8 cellular contexts compared by ENCODE assay signal in the genomic region with DNA sequence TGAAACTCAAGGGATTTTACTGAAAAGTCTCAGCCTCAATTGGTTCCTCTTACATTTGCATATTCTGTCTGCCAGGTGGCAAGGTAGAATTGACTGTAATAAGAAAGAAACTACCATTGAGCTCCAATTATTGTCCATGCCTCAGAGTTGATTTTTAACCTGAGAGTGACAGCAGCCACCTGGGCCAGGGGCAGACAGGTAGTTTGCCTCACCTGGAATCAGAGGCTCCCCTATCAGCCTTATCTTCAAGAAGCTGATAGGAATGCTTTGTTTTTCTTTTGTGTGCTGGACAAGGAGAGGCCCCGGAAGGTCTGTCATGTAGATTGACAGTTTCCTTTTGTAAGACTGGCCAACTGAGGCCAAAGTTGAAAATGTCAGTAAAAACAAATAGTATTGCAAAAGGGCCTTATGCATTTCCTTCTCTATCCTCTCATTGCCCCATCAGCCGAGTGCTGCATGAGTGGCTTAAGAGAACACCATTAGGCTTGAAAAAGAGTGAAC. TPM values are rescaled to one million over a fixed set of nuclear protein-coding genes. Genes with fewer than 3 reads are reported as not detected.
A peak's percentile ranks its signal among the peaks of the same experiment; 100 is the strongest.
DNase-seq lines count a peak whose midpoint lies in the region; ATAC-seq and TF ChIP-seq lines count a peak whose summit lies in the region.

No MANE protein-coding gene starts in this region.

- H3K4me1 ChIP-seq in ovary (ENCODE audit: insufficient read depth) (no peaks in the 10 kb centered on the region), BE2C (no peaks in the 10 kb centered on the region)

- H3K27ac Mint-ChIP-seq in activated T-helper 17 cell treated with anti-CD3 and anti-CD28 coated beads, Interleukin-2, amount 50 U/mL, for 72 hours, result peak overlapping the region; percentile 82
- H3K27ac Mint-ChIP-seq in natural killer cell treated with Interleukin-12 subunit alpha and Interleukin-12 subunit beta and Interleukin-15 and Interleukin-18, amount 100 ng/mL, for 72 hours, result peak overlapping the region; percentile 69 to 71

- TF ChIP-seq EP300 in ovary (IDR thresholded peaks at IDR 0.05), result no peak

- no peak for DNase-seq in natural killer cell treated with Interleukin-12 subunit alpha and Interleukin-12 subunit beta and Interleukin-15 and Interleukin-18, amount 100 ng/mL, for 72 hours (ENCODE audit: low spot score)
- DNase-seq in ovary, result no peak
- no peak for DNase-seq in Ammon's horn (ENCODE audit: low spot score)
- DNase-seq in NCI-H187 (lab: John Stamatoyannopoulos, UW), result no peak
- no peak for DNase-seq in BE2C

- H3K4me3 ChIP-seq in ovary, result no peak overlapping the region
- no peak overlapping the region for H3K4me3 ChIP-seq in BE2C (ENCODE audit: low read depth, low read length)

- H3K9me3 Mint-ChIP-seq in activated T-helper 17 cell treated with anti-CD3 and anti-CD28 coated beads, Interleukin-2, amount 50 U/mL, for 72 hours, result no peaks in the 10 kb centered on the region
- no peaks in the 10 kb centered on the region for H3K9me3 Mint-ChIP-seq in natural killer cell treated with Interleukin-12 subunit alpha and Interleukin-12 subunit beta and Interleukin-15 and Interleukin-18, amount 100 ng/mL, for 72 hours

- WGBS in ovary, 3 donors, result 72 to 84% (median 79%) methylated on average over 2 of the region's 2 CpGs

- no peaks in the 10 kb centered on the region for H3K27me3 Mint-ChIP-seq in activated T-helper 17 cell treated with anti-CD3 and anti-CD28 coated beads, Interleukin-2, amount 50 U/mL, for 72 hours
- H3K27me3 Mint-ChIP-seq in natural killer cell treated with Interleukin-12 subunit alpha and Interleukin-12 subunit beta and Interleukin-15 and Interleukin-18, amount 100 ng/mL, for 72 hours, result no peaks in the 10 kb centered on the region

- H3K4me1 Mint-ChIP-seq in activated T-helper 17 cell treated with anti-CD3 and anti-CD28 coated beads, Interleukin-2, amount 50 U/mL, for 72 hours, result peaks cover 89% of the 10 kb centered on the region
- H3K4me1 Mint-ChIP-seq in natural killer cell treated with Interleukin-12 subunit alpha and Interleukin-12 subunit beta and Interleukin-15 and Interleukin-18, amount 100 ng/mL, for 72 hours (ENCODE audit: low read depth in 2 of 2), result peaks cover 85 to 92% of the 10 kb centered on the region in 2 donors

- ATAC-seq in GM18873 (IDR thresholded peaks at IDR 0.05; ENCODE audit: low FRiP score, unreplicated experiment) (peak; percentile 65), HG02938 (IDR thresholded peaks at IDR 0.05; ENCODE audit: unreplicated experiment) (peak; percentile 60)
- peak; percentile 27 for ATAC-seq in activated T-helper 17 cell treated with anti-CD3 and anti-CD28 coated beads, Interleukin-2, amount 50 U/mL, for 72 hours (replicated peaks)
- peak; percentile 21 to 48 for ATAC-seq in natural killer cell treated with Interleukin-12 subunit alpha and Interleukin-12 subunit beta and Interleukin-15 and Interleukin-18, amount 100 ng/mL, for 72 hours

- no peaks in the 10 kb centered on the region for H3K27me3 ChIP-seq in ovary
- H3K27me3 ChIP-seq in BE2C, result no peaks in the 10 kb centered on the region

- TF ChIP-seq CTCF in ovary (IDR thresholded peaks at IDR 0.05), result no peak
- TF ChIP-seq CTCF in BE2C (IDR thresholded peaks at IDR 0.05; ENCODE audit: low read depth, low read length), result no peak

- H3K36me3 Mint-ChIP-seq in activated T-helper 17 cell treated with anti-CD3 and anti-CD28 coated beads, Interleukin-2, amount 50 U/mL, for 72 hours (ENCODE audit: low read depth), result peaks cover 99% of the 10 kb centered on the region
- H3K36me3 Mint-ChIP-seq in natural killer cell treated with Interleukin-12 subunit alpha and Interleukin-12 subunit beta and Interleukin-15 and Interleukin-18, amount 100 ng/mL, for 72 hours, result peaks cover 45% of the 10 kb centered on the region

- no peak for TF ChIP-seq POLR2A in ovary (IDR thresholded peaks at IDR 0.05)

- H3K27ac ChIP-seq in ovary, result no peak overlapping the region

- intact Hi-C loops in ovary (cut with DNase I), result no loop called here

- H3K9me3 ChIP-seq in ovary (no peaks in the 10 kb centered on the region), BE2C (no peaks in the 10 kb centered on the region)

- H3K4me3 Mint-ChIP-seq in activated T-helper 17 cell treated with anti-CD3 and anti-CD28 coated beads, Interleukin-2, amount 50 U/mL, for 72 hours, result peak overlapping the region; percentile 93
- peak overlapping the region; percentile 52 for H3K4me3 Mint-ChIP-seq in natural killer cell treated with Interleukin-12 subunit alpha and Interleukin-12 subunit beta and Interleukin-15 and Interleukin-18, amount 100 ng/mL, for 72 hours

- H3K36me3 ChIP-seq in ovary, result no peaks in the 10 kb centered on the region
- H3K36me3 ChIP-seq in BE2C, result no peaks in the 10 kb centered on the region

RNA-seq across cellular contexts. Expression of gene CD44, which starts 34.1 kb away (rescaled TPM):
- 100 to 1,000 TPM; 408 to 664 TPM for total RNA-seq in activated T-helper 17 cell treated with anti-CD3 and anti-CD28 coated beads, Interleukin-2, amount 50 U/mL, for 72 hours
- total RNA-seq in natural killer cell treated with Interleukin-12 subunit alpha and Interleukin-12 subunit beta and Interleukin-15 and Interleukin-18, amount 100 ng/mL, for 72 hours, result 100 to 1,000 TPM; 698 to 736 TPM
- total RNA-seq in ovary, result 10 to 100 TPM; 16.5 to 62.1 (median 26.0) TPM
- polyA plus RNA-seq in ovary, result 100 to 1,000 TPM in 1 of 2 donors, 1 to 10 TPM in 1; 8.3 to 330 TPM
- 24.4 TPM for polyA plus RNA-seq in BE2C (2012; ENCODE audit: insufficient read depth, insufficient read length, low read depth)

Comparison
In these comparisons a context has a peak if more than half of its experiments do, and no peak if none do; other contexts are left out.
1. RNA of gene CD44, which starts 34.1 kb away (total RNA-seq): 698 to 736 TPM in natural killer cell treated with Interleukin-12 subunit alpha and Interleukin-12 subunit beta and Interleukin-15 and Interleukin-18, amount 100 ng/mL, for 72 hours and 408 to 664 TPM in activated T-helper 17 cell treated with anti-CD3 and anti-CD28 coated beads, Interleukin-2, amount 50 U/mL, for 72 hours; 16.5 to 62.1 TPM in ovary; every median in the first group is over 4 times any median in the second.
2. Peak in every context shown above with its lines, with median percentiles within 50 percentile points of each other: ATAC-seq.